ENCODE assay signal across 13 cellular contexts in the genomic region with DNA sequence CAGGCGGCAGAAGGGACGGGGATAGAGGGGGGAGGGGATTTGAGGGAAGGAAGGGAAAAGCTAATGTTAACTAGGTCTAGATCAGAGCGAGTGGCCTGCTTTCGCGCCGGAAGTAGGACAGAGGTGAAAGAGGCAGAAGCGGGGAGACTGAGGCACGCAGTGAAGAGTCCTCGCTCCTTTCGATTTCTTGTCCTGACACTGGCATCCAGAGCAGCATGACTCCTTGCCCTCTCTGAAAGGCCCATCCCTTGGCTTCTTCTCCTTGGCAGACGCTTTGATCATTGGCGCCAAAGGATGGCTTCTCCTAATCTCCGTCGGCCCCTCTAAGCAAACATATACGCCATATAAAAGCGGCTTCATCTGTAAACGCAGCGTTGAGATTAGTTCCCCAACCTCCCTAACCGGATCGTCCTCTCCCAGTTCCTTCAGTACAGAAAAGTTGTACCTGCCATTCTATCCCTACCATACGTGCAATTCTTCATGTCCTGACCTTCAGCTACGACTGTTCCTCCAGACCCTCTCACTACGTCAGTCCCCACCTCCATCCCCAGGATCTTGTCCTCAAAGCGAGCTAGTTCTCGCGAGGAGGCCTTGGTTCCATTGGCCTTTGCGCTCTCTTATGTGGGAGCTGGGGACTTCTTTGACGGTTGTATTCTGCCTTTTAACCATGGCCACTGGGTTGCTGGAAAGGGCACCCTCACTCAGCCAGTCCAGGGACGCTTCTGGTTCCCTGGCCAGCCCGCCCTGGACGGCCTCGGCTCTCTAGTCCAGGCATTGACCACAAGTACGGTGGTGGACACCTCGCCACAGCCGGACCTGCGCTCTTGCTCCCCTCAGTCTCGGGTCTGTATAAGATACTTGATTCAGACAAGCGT. TPM values are rescaled to one million over a fixed set of nuclear protein-coding genes. Genes with fewer than 3 reads are reported as not detected.
A peak's percentile ranks its signal among the peaks of the same experiment; 100 is the strongest.
DNase-seq lines count a peak whose midpoint lies in the region; ATAC-seq and TF ChIP-seq lines count a peak whose summit lies in the region.
"Had no signal": no experiment of that assay in that cellular context is flagged by ENCODE, and none has a peak within 500 bp of the region (broad histone marks: within the 10 kb centered on the region; RNA-seq: fewer than 3 reads in every experiment).

No MANE protein-coding gene starts in this region.

- peaks cover 16% of the 10 kb centered on the region for H3K4me1 ChIP-seq in iPS-15b (ENCODE audit: control insufficient read depth, insufficient read depth, low read length)
- H3K4me1 ChIP-seq in vagina = peaks cover 29% of the 10 kb centered on the region

- no peak for DNase-seq in activated T-cell treated with anti-CD3 and anti-CD28 coated beads, Interleukin-2, amount 50 U/mL, for 24 hours
- no peak for DNase-seq in activated T-cell treated with anti-CD3 and anti-CD28 coated beads, Interleukin-2, amount 50 U/mL, for 1 hour
- peak; percentile 32 to 36 for DNase-seq in activated T-cell treated with anti-CD3 and anti-CD28 coated beads, Interleukin-2, amount 50 U/mL, for 48 hours
- no peak for DNase-seq in stimulated activated naive CD8-positive, alpha-beta T cell treated with anti-CD3 and anti-CD28 coated beads, Interleukin-15, amount 100 ng/mL, for 72 hours
- DNase-seq in NAMALWA (ENCODE audit: low spot score) = no peak
- DNase-seq in vagina (ENCODE audit: extremely low spot score in 2 of 2) = no peak
- DNase-seq in EL = no peak
- DNase-seq: activated CD4-positive, alpha-beta T cell treated with anti-CD3 and anti-CD28 coated beads for 4 hours; NK-92 treated with Interleukin-12 subunit alpha and Interleukin-12 subunit beta, amount 100 ng/mL, for 24 hours had no signal

- H3K36me3 Mint-ChIP-seq in activated T-cell treated with anti-CD3 and anti-CD28 coated beads, Interleukin-2, amount 50 U/mL, for 24 hours (ENCODE audit: low read depth) = no peaks in the 10 kb centered on the region

- no peak overlapping the region for H3K27ac Mint-ChIP-seq in activated T-cell treated with anti-CD3 and anti-CD28 coated beads, Interleukin-2, amount 50 U/mL, for 24 hours
- H3K27ac Mint-ChIP-seq in stimulated activated naive CD8-positive, alpha-beta T cell treated with anti-CD3 and anti-CD28 coated beads, Interleukin-15, amount 100 ng/mL, for 72 hours = no peak overlapping the region

- peaks cover 62% of the 10 kb centered on the region for H3K4me1 Mint-ChIP-seq in activated T-cell treated with anti-CD3 and anti-CD28 coated beads, Interleukin-2, amount 50 U/mL, for 24 hours (ENCODE audit: low read depth)
- H3K4me1 Mint-ChIP-seq in stimulated activated naive CD8-positive, alpha-beta T cell treated with anti-CD3 and anti-CD28 coated beads, Interleukin-15, amount 100 ng/mL, for 72 hours = peaks cover 74% of the 10 kb centered on the region

- H3K27me3 ChIP-seq in iPS-15b (ENCODE audit: control insufficient read depth, insufficient read depth, low read length) (peaks cover 95% of the 10 kb centered on the region), vagina (peaks cover 22% of the 10 kb centered on the region)

- no peak for TF ChIP-seq CTCF in vagina (IDR thresholded peaks at IDR 0.05)

- peaks cover 3% of the 10 kb centered on the region for H3K9me3 Mint-ChIP-seq in activated T-cell treated with anti-CD3 and anti-CD28 coated beads, Interleukin-2, amount 50 U/mL, for 24 hours
- H3K9me3 Mint-ChIP-seq in stimulated activated naive CD8-positive, alpha-beta T cell treated with anti-CD3 and anti-CD28 coated beads, Interleukin-15, amount 100 ng/mL, for 72 hours = peaks cover 5 to 11% of the 10 kb centered on the region in 2 donors

- H3K9me3 ChIP-seq in iPS-15b (ENCODE audit: control insufficient read depth, insufficient read depth, low read length) (no peaks in the 10 kb centered on the region), vagina (no peaks in the 10 kb centered on the region)

- no peak overlapping the region for H3K27ac ChIP-seq in vagina
- H3K27ac ChIP-seq: C4-2B, KMS-11 had no signal

- no peak for TF ChIP-seq POLR2A in vagina (IDR thresholded peaks at IDR 0.05)

- H3K9ac ChIP-seq in iPS-15b (ENCODE audit: low read depth, low read length) = no peak overlapping the region
- H3K9ac ChIP-seq: KMS-11 had no signal

- intact Hi-C loops in vagina (cut with DNase I) = no loop called here

- ATAC-seq in stimulated activated naive CD8-positive, alpha-beta T cell treated with anti-CD3 and anti-CD28 coated beads, Interleukin-15, amount 100 ng/mL, for 72 hours = no peak
- ATAC-seq: left lobe of liver had no signal

- H3K4me3 Mint-ChIP-seq in activated T-cell treated with anti-CD3 and anti-CD28 coated beads, Interleukin-2, amount 50 U/mL, for 24 hours = peak overlapping the region; percentile 53
- peak overlapping the region; percentile 80 to 81 for H3K4me3 Mint-ChIP-seq in stimulated activated naive CD8-positive, alpha-beta T cell treated with anti-CD3 and anti-CD28 coated beads, Interleukin-15, amount 100 ng/mL, for 72 hours

- H3K27me3 Mint-ChIP-seq in activated T-cell treated with anti-CD3 and anti-CD28 coated beads, Interleukin-2, amount 50 U/mL, for 24 hours = peaks cover 91% of the 10 kb centered on the region
- H3K27me3 Mint-ChIP-seq in stimulated activated naive CD8-positive, alpha-beta T cell treated with anti-CD3 and anti-CD28 coated beads, Interleukin-15, amount 100 ng/mL, for 72 hours = peaks cover 95% of the 10 kb centered on the region

- H3K36me3 ChIP-seq in iPS-15b (ENCODE audit: control insufficient read depth, insufficient read depth, low read length) (no peaks in the 10 kb centered on the region), vagina (no peaks in the 10 kb centered on the region)

- peak overlapping the region; percentile 23 for H3K4me3 ChIP-seq in iPS-15b (ENCODE audit: low read depth, low read length)
- H3K4me3 ChIP-seq in vagina = peak overlapping the region in 1 of 2 donors; percentile 22

RNA-seq across cellular contexts. Expression of gene NEUROD1, which starts 0.9 kb away (rescaled TPM):
- not detected for total RNA-seq in vagina
- total RNA-seq: left lobe of liver had no signal

RNA-seq across cellular contexts. Expression of gene CERKL, which starts 24.3 kb away (rescaled TPM):
- total RNA-seq in vagina = not detected
- total RNA-seq: left lobe of liver had no signal

Comparison
In these comparisons a context has a peak if more than half of its experiments do, and no peak if none do; other contexts are left out.
1. DNase-seq: peak in activated T-cell treated with anti-CD3 and anti-CD28 coated beads, Interleukin-2, amount 50 U/mL, for 48 hours (2 of 2); none in activated T-cell treated with anti-CD3 and anti-CD28 coated beads, Interleukin-2, amount 50 U/mL, for 24 hours (single experiment), activated T-cell treated with anti-CD3 and anti-CD28 coated beads, Interleukin-2, amount 50 U/mL, for 1 hour (single experiment), stimulated activated naive CD8-positive, alpha-beta T cell treated with anti-CD3 and anti-CD28 coated beads, Interleukin-15, amount 100 ng/mL, for 72 hours (0 of 2), NAMALWA (single experiment), vagina (0 of 2) and EL (single experiment).